ENCODE assay signal across 9 cellular contexts in genomic region chr7:111083423-111083822, GRCh38. TPM values are rescaled to one million over a fixed set of nuclear protein-coding genes. Genes with fewer than 3 reads are reported as not detected.
A peak's percentile ranks its signal among the peaks of the same experiment; 100 is the strongest.
DNase-seq lines count a peak whose midpoint lies in the region; ATAC-seq, FAIRE-seq and TF ChIP-seq lines count a peak whose summit lies in the region.
"Had no signal": no experiment of that assay in that cellular context is flagged by ENCODE, and none has a peak within 500 bp of the region (broad histone marks: within the 10 kb centered on the region; RNA-seq: fewer than 3 reads in every experiment).

No MANE protein-coding gene starts in this region.

- no peaks in the 10 kb centered on the region for H3K27me3 ChIP-seq in GM12878 (replicated peaks in 1 of 2; ENCODE audit: control insufficient read depth in 2 of 2, insufficient read depth in 2 of 2, low read length in 1 of 2)
- no peaks in the 10 kb centered on the region for H3K27me3 ChIP-seq in transverse colon
- H3K27me3 ChIP-seq: pancreas had no signal

- no peaks in the 10 kb centered on the region for H3K79me2 ChIP-seq in GM12878 (ENCODE audit: control insufficient read depth, insufficient read depth, low read length)

- peak overlapping the region; percentile 61 for H3K4me2 ChIP-seq in GM12878 (ENCODE audit: control insufficient read depth, insufficient read depth)

- CTCF ChIA-PET in GM12878 (lab: Yijun Ruan, JAX), result interaction anchor here (0.6 to 1.8 kb wide), 8 partner anchors 9 to 479 kb away, joined by 3 to 10 read pairs (median 4); partner anchors contain the start of gene IMMP2L

- H3K27me3 Mint-ChIP-seq in stimulated activated naive B cell treated with anti-CD40 and anti-IgM and Interleukin-4, amounts not matched to agents 10 μg/mL and 1 μg/mL and 100 μg/mL, for 72 hours, result no peaks in the 10 kb centered on the region

- POLR2A ChIA-PET in GM12878 (lab: Charles Lee), result no interaction called here

- SMC1A ChIA-PET in GM12878 (lab: Charles Lee; ENCODE audit: uncharacterized antibody, unreplicated experiment), result interaction anchor here (0.6 to 3.0 kb wide), 15 partner anchors 9 to 476 kb away, joined by 3 to 29 read pairs (median 5); no protein-coding TSS in a partner anchor

- no peaks in the 10 kb centered on the region for H4K20me1 ChIP-seq in GM12878 (ENCODE audit: control insufficient read depth, insufficient read depth)

- no peak overlapping the region for H2AFZ ChIP-seq in GM12878 (ENCODE audit: control insufficient read depth, low read depth, low read length)

- peaks cover 3 to 4% of the 10 kb centered on the region in 2 donors for H3K36me3 Mint-ChIP-seq in stimulated activated naive B cell treated with anti-CD40 and anti-IgM and Interleukin-4, amounts not matched to agents 10 μg/mL and 1 μg/mL and 100 μg/mL, for 72 hours

- peak; percentile 99 for FAIRE-seq in GM12878 (lab: Jason Lieb, UNC)
- FAIRE-seq: pancreas had no signal

- in situ Hi-C loops in GM12878 (cut with MboI), result no loop called here
- in situ Hi-C loops in transverse colon (cut with MboI; ENCODE audit: low pct_ligation_motif_present in 1 of 4, low pct_unique_long_range_greater_than_20kb in 1 of 4, low sequenced_read_pairs in 3 of 4), result loop anchor here (10.0 to 25.0 kb wide), 3 partner anchors 401 to 654 kb away; no protein-coding TSS in a partner anchor

- H3K9ac ChIP-seq in GM12878 (ENCODE audit: control insufficient read depth, insufficient read depth, low read length), result no peak overlapping the region

- H3K27ac ChIP-seq in GM12878 (ENCODE audit: control insufficient read depth, insufficient read depth), result peak overlapping the region; percentile 25; the same call in 1 of the 2 replicates
- H3K27ac ChIP-seq in transverse colon, result no peak overlapping the region
- H3K27ac ChIP-seq: pancreas had no signal

- H3K36me3 ChIP-seq in GM12878 (ENCODE audit: control insufficient read depth in 2 of 2, insufficient read depth in 2 of 2, low read length in 1 of 2) (no peaks in the 10 kb centered on the region), transverse colon (no peaks in the 10 kb centered on the region)
- H3K36me3 ChIP-seq: pancreas had no signal

- H3K4me1 ChIP-seq in GM12878 (ENCODE audit: control insufficient read depth, insufficient read depth, low read length) (peaks cover 38% of the 10 kb centered on the region), transverse colon (peaks cover 0 to 4% (median 0%) of the 10 kb centered on the region in 4 donors)
- H3K4me1 ChIP-seq: pancreas had no signal

- H3K9me3 ChIP-seq in GM12878 (replicated peaks; ENCODE audit: control insufficient read depth, insufficient read depth, low read length), result peaks cover 1% of the 10 kb centered on the region; the same call in 1 of the 3 replicates
- no peaks in the 10 kb centered on the region for H3K9me3 ChIP-seq in transverse colon
- H3K9me3 ChIP-seq: pancreas had no signal

- TF ChIP-seq EP300 in GM12878 (IDR thresholded peaks at IDR 0.05; ENCODE audit: borderline replicate concordance in 1 of 2, control insufficient read depth in 1 of 2, low read depth in 2 of 2, low read length in 2 of 2) (peak; percentile 83 to 87; a peak in 3 of 4 replicates), transverse colon (IDR thresholded peaks at IDR 0.05; ENCODE audit: low read depth) (no peak)

- DNase-seq in OCI-M1 (lab: John Stamatoyannopoulos, UW), result peak; percentile 87
- peak; percentile 88 for DNase-seq in GM12878 (ENCODE audit: low read depth, low spot score)
- peak; percentile 75 for DNase-seq in stimulated activated naive B cell treated with anti-CD40 and anti-IgM and Interleukin-4, amounts not matched to agents 10 μg/mL and 1 μg/mL and 100 μg/mL, for 72 hours
- no peak for DNase-seq in NCI-H187 treated with DMSO at 0.1 percent for 48 hours (lab: John Stamatoyannopoulos, UW)
- no peak for DNase-seq in DMS79 treated with DMSO at 0.1 percent for 48 hours (lab: John Stamatoyannopoulos, UW)
- DNase-seq in transverse colon, result no peak
- DNase-seq: pancreas had no signal

- intact Hi-C loops in GM12878 (cut with micrococcal nuclease; ENCODE audit: unreplicated experiment), result loop anchor here (2.0 to 10.0 kb wide), 6 partner anchors 41 to 1079 kb away; partner anchors contain the start of gene IMMP2L
- intact Hi-C loops in transverse colon (cut with DNase I; ENCODE audit: low total_unique reads), result no loop called here

- peaks cover 36 to 59% of the 10 kb centered on the region in 2 donors for H3K4me1 Mint-ChIP-seq in stimulated activated naive B cell treated with anti-CD40 and anti-IgM and Interleukin-4, amounts not matched to agents 10 μg/mL and 1 μg/mL and 100 μg/mL, for 72 hours

- peaks cover 0 to 2% of the 10 kb centered on the region in 2 donors for H3K9me3 Mint-ChIP-seq in stimulated activated naive B cell treated with anti-CD40 and anti-IgM and Interleukin-4, amounts not matched to agents 10 μg/mL and 1 μg/mL and 100 μg/mL, for 72 hours

- WGBS in GM12878 (ENCODE audit: insufficient coverage, insufficient replicate concordance, low lambda C conversion rate, missing lambda C conversion rate), result 0% methylated on average over 5 of the region's 5 CpGs
- WGBS in transverse colon (ENCODE audit: low coverage in 1 of 2), 2 donors, result 46 to 75% methylated on average over 5 of the region's 5 CpGs

- no TSS peak for BruUV-seq in GM12878 (replicated peaks; lab: Mats Ljungman, UMichigan)

- H3K27ac Mint-ChIP-seq in stimulated activated naive B cell treated with anti-CD40 and anti-IgM and Interleukin-4, amounts not matched to agents 10 μg/mL and 1 μg/mL and 100 μg/mL, for 72 hours, result peak overlapping the region; percentile 82

- peak; percentile 31; the same call in 1 of the 2 replicates for TF ChIP-seq RAD21 in GM12878 (IDR thresholded peaks at IDR 0.05; ENCODE audit: insufficient read depth, low read depth, low read length)

- H3K4me3 ChIP-seq in GM12878 (no peak overlapping the region), transverse colon (no peak overlapping the region)
- H3K4me3 ChIP-seq: pancreas had no signal

- RAD21 ChIA-PET in GM12878 (lab: Charles Lee; ENCODE audit: unreplicated experiment), result interaction anchor here (0.7 to 1.6 kb wide), 9 partner anchors 16 to 479 kb away, joined by 3 to 16 read pairs (median 4); partner anchors contain the start of gene IMMP2L

- ATAC-seq in GM18519 (IDR thresholded peaks at IDR 0.05; ENCODE audit: low FRiP score, unreplicated experiment) (peak; percentile 97), HG02678 (IDR thresholded peaks at IDR 0.05; ENCODE audit: unreplicated experiment) (peak; percentile 98), GM12878 (peak; percentile 98)
- peak; percentile 93 to 95 for ATAC-seq in stimulated activated naive B cell treated with anti-CD40 and anti-IgM and Interleukin-4, amounts not matched to agents 10 μg/mL and 1 μg/mL and 100 μg/mL, for 72 hours (replicated peaks)

- no peak for TF ChIP-seq CTCF in GM12878 (IDR thresholded peaks at IDR 0.05 in 2 of 3, conservative IDR thresholded peaks at IDR 0.05 in 1 of 3; ENCODE audit: control insufficient read depth in 2 of 3, extremely low read depth in 1 of 3, insufficient read depth in 1 of 3, low read depth in 3 of 3, low read length in 3 of 3)
- TF ChIP-seq CTCF in transverse colon (IDR thresholded peaks at IDR 0.05), result no peak

- peak overlapping the region; percentile 21 to 67 for H3K4me3 Mint-ChIP-seq in stimulated activated naive B cell treated with anti-CD40 and anti-IgM and Interleukin-4, amounts not matched to agents 10 μg/mL and 1 μg/mL and 100 μg/mL, for 72 hours

- TF ChIP-seq POLR2A in GM12878 (IDR thresholded peaks at IDR 0.05; ENCODE audit: low read depth, low read length), result no peak
- no peak for TF ChIP-seq POLR2A in transverse colon (IDR thresholded peaks at IDR 0.05)

TF ChIP-seq in GM12878, 131 proteins besides CTCF, POLR2A, EP300 and RAD21 (continues in another document):
- TF ChIP-seq KLF5 (IDR thresholded peaks at IDR 0.05; ENCODE audit: partially characterized antibody), result no peak
- TF ChIP-seq SPI1 (IDR thresholded peaks at IDR 0.05; ENCODE audit: borderline replicate concordance, insufficient read depth, low read depth, low read length), result peak; percentile 69; the same call in 1 of the 2 replicates
- peak; percentile 58; the same call in 1 of the 2 replicates for TF ChIP-seq SREBF1 (IDR thresholded peaks at IDR 0.05; ENCODE audit: low read length)
- TF ChIP-seq IKZF1 (conservative IDR thresholded peaks at IDR 0.05), result peak; percentile 72
- peak; percentile 75 for TF ChIP-seq SKIL (IDR thresholded peaks at IDR 0.05; ENCODE audit: low read depth, poor library complexity, severe bottlenecking)
- no peak for TF ChIP-seq HDAC6 (IDR thresholded peaks at IDR 0.05; ENCODE audit: unreplicated experiment)

RNA-seq across cellular contexts. Expression of gene LRRN3, which starts 7.5 kb away (rescaled TPM):
- not detected in 2 replicates for total RNA-seq in GM12878 (2013; cell fraction: nucleolus; rRNA removed)
- total RNA-seq in GM12878 (2014; rRNA removed), result 0.11 TPM in 2 replicates
- 0.04 and 0.05 TPM in 2 replicates for total RNA-seq in GM12878 (2014; rRNA removed; fragmentation: Illumina TruSeq; extraction: Trizol)
- total RNA-seq in GM12878 (2021), result 0.08 and 0.18 TPM in 2 replicates
- polyA plus RNA-seq in GM12878 (2011; ENCODE audit: low read depth), result 0.07 TPM
- polyA plus RNA-seq in GM12878 (2011; rRNA removed), result not detected in 2 replicates
- polyA plus RNA-seq in GM12878 (2011; cell fraction: cytosol; rRNA removed), result not detected in 2 replicates
- polyA plus RNA-seq in GM12878 (2011; cell fraction: nucleus; rRNA removed), result not detected in 2 replicates
- polyA plus RNA-seq in GM12878 (2012), result 0.05 and 0.06 TPM in 2 replicates
- 0.06 TPM in 1 of 2 replicates, not detected in the other for polyA plus RNA-seq in GM12878 (2014; fragmentation: Illumina TruSeq; extraction: Trizol)
- under 1 TPM; 0.02 to 0.16 TPM for polyA plus RNA-seq in GM12878 (2014; fragmentation: Nextera tagmentation; extraction: Ambion mirVana)
- polyA plus RNA-seq in GM12878 (2014; rRNA removed), result 0.03 TPM in 1 of 2 replicates, not detected in the other
- polyA plus RNA-seq in GM12878 (2016; fragmentation: Nextera tagmentation; extraction: Ambion mirVana), result under 1 TPM in 1 of 2 experiments, not detected in 1; 0.24 TPM
- not detected in 2 replicates for polyA minus RNA-seq in GM12878 (2011; rRNA and poly(A)+ RNA removed)
- polyA minus RNA-seq in GM12878 (2011; cell fraction: cytosol; rRNA and poly(A)+ RNA removed), result not detected in 2 replicates
- not detected in 2 replicates for polyA minus RNA-seq in GM12878 (2011; cell fraction: nucleus; rRNA and poly(A)+ RNA removed)
- total RNA-seq in transverse colon, result under 1 TPM in 2 of 4 donors, not detected in 2; 0.27 to 0.32 TPM

Comparison
In these comparisons a context has a peak if more than half of its experiments do, and no peak if none do; other contexts are left out.
1. DNase-seq: peak in OCI-M1 (single experiment), GM12878 (single experiment) and stimulated activated naive B cell treated with anti-CD40 and anti-IgM and Interleukin-4, amounts not matched to agents 10 μg/mL and 1 μg/mL and 100 μg/mL, for 72 hours (single experiment); none in NCI-H187 treated with DMSO at 0.1 percent for 48 hours (single experiment), DMS79 treated with DMSO at 0.1 percent for 48 hours (single experiment) and transverse colon (single experiment).
2. Peak in every context shown above with its lines, with median percentiles within 50 percentile points of each other: ATAC-seq.